Comparison of ENCODE assay signal across 23 cellular contexts in genomic region chr1:236530286-236530685, GRCh38. TPM values are rescaled to one million over a fixed set of nuclear protein-coding genes. Genes with fewer than 3 reads are reported as not detected.
DNase-seq lines count a peak whose midpoint lies in the region; ATAC-seq and TF ChIP-seq lines count a peak whose summit lies in the region.
"Had no signal": no experiment of that assay in that cellular context is flagged by ENCODE, and none has a peak within 500 bp of the region (broad histone marks: within the 10 kb centered on the region; RNA-seq: fewer than 3 reads in every experiment).

No MANE protein-coding gene starts in this region.

- POLR2A ChIA-PET in CD4-positive, alpha-beta memory T cell (lab: Charles Lee; ENCODE audit: partially characterized antibody), result interaction anchor here (12.9 kb wide), 1 partner anchor 13 kb away, joined by 82 read pairs; no protein-coding TSS in a partner anchor

- H3K36me3 Mint-ChIP-seq in activated CD4-positive, alpha-beta T cell treated with anti-CD3 and anti-CD28 coated beads, Interleukin-2, amount 10 ng/mL, durations not matched to agents 24 days and 14 days (ENCODE audit: low read depth), result peaks cover 49% of the 10 kb centered on the region
- H3K36me3 Mint-ChIP-seq in CD4-positive, alpha-beta memory T cell, result peaks cover 36 to 58% of the 10 kb centered on the region in 2 donors
- H3K36me3 Mint-ChIP-seq in T-helper 17 cell (ENCODE audit: low read depth), result peaks cover 6% of the 10 kb centered on the region
- peaks cover 21% of the 10 kb centered on the region for H3K36me3 Mint-ChIP-seq in mesothelial cell of epicardium

- no peaks in the 10 kb centered on the region for H3K9me3 Mint-ChIP-seq in activated CD4-positive, alpha-beta T cell treated with anti-CD3 and anti-CD28 coated beads, Interleukin-2, amount 10 ng/mL, durations not matched to agents 24 days and 14 days
- H3K9me3 Mint-ChIP-seq in CD4-positive, alpha-beta memory T cell, result no peaks in the 10 kb centered on the region
- H3K9me3 Mint-ChIP-seq in mesothelial cell of epicardium, result no peaks in the 10 kb centered on the region
- H3K9me3 Mint-ChIP-seq: activated CD4-positive, alpha-beta T cell treated with anti-CD3 and anti-CD28 coated beads, Interleukin-2, amount 10 ng/mL, durations not matched to agents 7 days and 5 days had no signal

- peaks cover 50% of the 10 kb centered on the region for H3K4me1 ChIP-seq in CD4-positive, alpha-beta memory T cell (ENCODE audit: insufficient read depth, low read length)
- H3K4me1 ChIP-seq: HAP-1, prostate gland had no signal

- CTCF ChIA-PET in CD4-positive, alpha-beta memory T cell (lab: Charles Lee; ENCODE audit: partially characterized antibody), result no interaction called here

- H3K36me3 ChIP-seq in CD4-positive, alpha-beta memory T cell (ENCODE audit: insufficient read depth, low read length), result peaks cover 23% of the 10 kb centered on the region
- H3K36me3 ChIP-seq: HAP-1, prostate gland, SJCRH30 had no signal

- no peak overlapping the region for H3K4me3 ChIP-seq in CD4-positive, alpha-beta memory T cell (ENCODE audit: low read length in 2 of 2)
- H3K4me3 ChIP-seq: ascending aorta, HAP-1, lower lobe of right lung, prostate gland, SJCRH30, transverse colon had no signal

- H3K27ac ChIP-seq in CD4-positive, alpha-beta memory T cell (ENCODE audit: low read depth, low read length), result no peak overlapping the region
- H3K27ac ChIP-seq: ascending aorta, lower lobe of right lung, neutrophil, prostate gland, SJCRH30 had no signal

- H3K27ac Mint-ChIP-seq in activated CD4-positive, alpha-beta T cell treated with anti-CD3 and anti-CD28 coated beads, Interleukin-2, amount 10 ng/mL, durations not matched to agents 24 days and 14 days, result peak overlapping the region; percentile 39
- peak overlapping the region in 5 of 7 donors; percentile 32 to 86 (median 51) for H3K27ac Mint-ChIP-seq in CD4-positive, alpha-beta memory T cell
- H3K27ac Mint-ChIP-seq in T-helper 17 cell, result peak overlapping the region; percentile 95
- H3K27ac Mint-ChIP-seq in mesothelial cell of epicardium, result peak overlapping the region; percentile 59
- H3K27ac Mint-ChIP-seq: activated CD4-positive, alpha-beta T cell treated with anti-CD3 and anti-CD28 coated beads, Interleukin-2, amount 10 ng/mL, durations not matched to agents 7 days and 5 days had no signal

- peaks cover 36% of the 10 kb centered on the region for H3K4me1 Mint-ChIP-seq in activated CD4-positive, alpha-beta T cell treated with anti-CD3 and anti-CD28 coated beads, Interleukin-2, amount 10 ng/mL, durations not matched to agents 24 days and 14 days
- H3K4me1 Mint-ChIP-seq in CD4-positive, alpha-beta memory T cell, result peaks cover 34 to 69% (median 53%) of the 10 kb centered on the region in 4 donors
- peaks cover 42% of the 10 kb centered on the region for H3K4me1 Mint-ChIP-seq in T-helper 17 cell
- peaks cover 3% of the 10 kb centered on the region for H3K4me1 Mint-ChIP-seq in mesothelial cell of epicardium

- intact Hi-C loops in activated CD4-positive, alpha-beta T cell treated with anti-CD3 and anti-CD28 coated beads, Interleukin-2, amount 10 ng/mL, durations not matched to agents 24 days and 14 days (cut with micrococcal nuclease), result loop anchor here (5.0 kb wide), 1 partner anchor 428 kb away; no protein-coding TSS in a partner anchor
- intact Hi-C loops in CD4-positive, alpha-beta memory T cell (cut with micrococcal nuclease), result no loop called here

- DNase-seq in activated CD4-positive, alpha-beta T cell treated with anti-CD3 and anti-CD28 coated beads, Interleukin-2, amount 10 ng/mL, durations not matched to agents 24 days and 14 days, result no peak
- DNase-seq in activated CD4-positive, alpha-beta T cell treated with anti-CD3 and anti-CD28 coated beads, Interleukin-2, amount 50 U/mL, for 48 hours, result no peak
- no peak for DNase-seq in CD4-positive, alpha-beta memory T cell
- DNase-seq in T-helper 17 cell (no peak), mesothelial cell of epicardium (ENCODE audit: low spot score in 2 of 2, unreplicated experiment in 2 of 2) (no peak), HCEC 1CT (no peak), DMS114 treated with DMSO at 0.1 percent for 48 hours (lab: John Stamatoyannopoulos, UW; ENCODE audit: unreplicated experiment) (no peak)
- DNase-seq: activated CD4-positive, alpha-beta T cell treated with anti-CD3 and anti-CD28 coated beads, Interleukin-2, amount 10 ng/mL, durations not matched to agents 7 days and 5 days; activated CD8-positive, alpha-beta memory T cell treated with anti-CD3 and anti-CD28 coated beads, Interleukin-2, amount 50 U/mL, for 48 hours; activated gamma-delta T cell treated with Interleukin-2 at 50 U/mL for 16 hours; Calu3; dermis blood vessel endothelial cell; lower lobe of right lung; NCI-H1092; NCI-H187; NCI-H526; SJCRH30; transverse colon had no signal

- H3K4me3 Mint-ChIP-seq in activated CD4-positive, alpha-beta T cell treated with anti-CD3 and anti-CD28 coated beads, Interleukin-2, amount 10 ng/mL, durations not matched to agents 24 days and 14 days, result no peak overlapping the region
- H3K4me3 Mint-ChIP-seq in CD4-positive, alpha-beta memory T cell, result peak overlapping the region in 2 of 8 donors; percentile 27 to 29
- H3K4me3 Mint-ChIP-seq in T-helper 17 cell (peak overlapping the region; percentile 73), mesothelial cell of epicardium (no peak overlapping the region)
- H3K4me3 Mint-ChIP-seq: activated CD4-positive, alpha-beta T cell treated with anti-CD3 and anti-CD28 coated beads, Interleukin-2, amount 10 ng/mL, durations not matched to agents 7 days and 5 days had no signal

- H3K27me3 ChIP-seq in CD4-positive, alpha-beta memory T cell (ENCODE audit: insufficient read depth, low read length), result no peaks in the 10 kb centered on the region
- H3K27me3 ChIP-seq: ascending aorta, neutrophil, SJCRH30, transverse colon had no signal

- no peak for TF ChIP-seq CTCF in mesothelial cell of epicardium (IDR thresholded peaks at IDR 0.05; ENCODE audit: unreplicated experiment)

- H3K27me3 Mint-ChIP-seq in activated CD4-positive, alpha-beta T cell treated with anti-CD3 and anti-CD28 coated beads, Interleukin-2, amount 10 ng/mL, durations not matched to agents 24 days and 14 days, result no peaks in the 10 kb centered on the region
- H3K27me3 Mint-ChIP-seq in CD4-positive, alpha-beta memory T cell, result no peaks in the 10 kb centered on the region
- H3K27me3 Mint-ChIP-seq in T-helper 17 cell (no peaks in the 10 kb centered on the region), mesothelial cell of epicardium (ENCODE audit: low read depth) (no peaks in the 10 kb centered on the region)
- H3K27me3 Mint-ChIP-seq: activated CD4-positive, alpha-beta T cell treated with anti-CD3 and anti-CD28 coated beads, Interleukin-2, amount 10 ng/mL, durations not matched to agents 7 days and 5 days had no signal

- no peaks in the 10 kb centered on the region for H3K9me3 ChIP-seq in CD4-positive, alpha-beta memory T cell (ENCODE audit: control insufficient read depth in 1 of 2, low read length in 2 of 2)
- H3K9me3 ChIP-seq in T-helper 17 cell (ENCODE audit: control insufficient read depth, low read length, poor library complexity, severe bottlenecking), result no peaks in the 10 kb centered on the region
- H3K9me3 ChIP-seq: ascending aorta, HAP-1, lower lobe of right lung, neutrophil, prostate gland, SJCRH30, transverse colon had no signal

- ATAC-seq in T-helper 17 cell (no peak), GM19351 (IDR thresholded peaks at IDR 0.05; ENCODE audit: unreplicated experiment) (no peak)
- ATAC-seq: lower lobe of right lung had no signal

RNA-seq across cellular contexts. Expression of gene LGALS8, which starts 6.5 kb away (rescaled TPM):
- 68.9 and 71.9 TPM in 2 replicates for total RNA-seq in activated CD4-positive, alpha-beta T cell treated with anti-CD3 and anti-CD28 coated beads, Interleukin-2, amount 10 ng/mL, durations not matched to agents 24 days and 14 days
- total RNA-seq in CD4-positive, alpha-beta memory T cell, result 100 to 1,000 TPM; 193 to 196 TPM
- polyA plus RNA-seq in CD4-positive, alpha-beta memory T cell, result 10 to 100 TPM; 46.8 to 66.4 TPM
- total RNA-seq in T-helper 17 cell (100 to 1,000 TPM; 161 to 173 TPM), mesothelial cell of epicardium (67.6 to 71.6 TPM (median 67.8 TPM) in 3 replicates)

Comparison
In these comparisons a context has a peak if more than half of its experiments do, and no peak if none do; other contexts are left out.
1. H3K27ac Mint-ChIP-seq: peak in every context shown above with its lines; median percentile 95 in T-helper 17 cell; 59 in mesothelial cell of epicardium; 51 in CD4-positive, alpha-beta memory T cell; 39 in activated CD4-positive, alpha-beta T cell treated with anti-CD3 and anti-CD28 coated beads, Interleukin-2, amount 10 ng/mL, durations not matched to agents 24 days and 14 days.